ENCODE assay signal across 8 cellular contexts in the genomic region with DNA sequence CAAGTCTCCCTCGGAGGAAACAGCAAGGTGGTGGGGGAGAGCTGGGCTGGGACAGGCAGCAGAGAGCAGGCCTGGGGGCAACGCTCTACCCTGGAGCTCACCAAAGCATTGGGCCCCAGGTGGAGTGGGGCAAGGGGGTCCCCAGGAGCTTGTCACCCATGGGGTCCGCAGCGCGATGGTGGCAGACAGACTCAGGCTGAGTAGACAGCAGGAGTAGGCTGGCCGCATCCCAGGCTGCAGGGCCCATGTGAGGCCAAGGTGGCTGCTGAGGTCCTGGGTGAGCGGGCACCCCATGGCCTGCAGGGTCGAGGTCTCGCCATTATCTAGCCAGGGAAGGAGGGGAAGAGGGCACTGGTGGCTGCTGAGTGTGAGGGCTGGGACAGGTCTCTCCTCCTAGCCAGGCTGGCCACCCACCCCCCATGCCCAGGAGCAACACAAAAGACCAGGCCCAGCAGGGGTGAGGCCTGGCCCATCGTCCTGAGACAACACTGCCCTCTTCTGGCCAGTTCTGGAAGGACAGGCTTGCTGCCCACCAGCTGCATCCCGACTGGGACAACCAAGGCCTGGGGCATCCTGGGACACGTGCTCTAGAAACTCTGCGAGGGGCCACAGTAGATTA. TPM values are rescaled to one million over a fixed set of nuclear protein-coding genes. Genes with fewer than 3 reads are reported as not detected.
DNase-seq lines count a peak whose midpoint lies in the region; ATAC-seq and TF ChIP-seq lines count a peak whose summit lies in the region.

No MANE protein-coding gene starts in this region.

- no peaks in the 10 kb centered on the region for H3K4me1 Mint-ChIP-seq in activated naive CD8-positive, alpha-beta T cell treated with anti-CD3 and anti-CD28 coated beads, Interleukin-2, amount 10 ng/mL, durations not matched to agents 7 days and 5 days

- no peak overlapping the region for H3K4me3 ChIP-seq in Karpas-422 (ENCODE audit: low read length)
- H3K4me3 ChIP-seq in SU-DHL-6 (ENCODE audit: insufficient read depth, low read length, poor library complexity, severe bottlenecking): no peak overlapping the region
- no peak overlapping the region for H3K4me3 ChIP-seq in heart left ventricle

- H3K27ac Mint-ChIP-seq in activated naive CD8-positive, alpha-beta T cell treated with anti-CD3 and anti-CD28 coated beads, Interleukin-2, amount 10 ng/mL, durations not matched to agents 7 days and 5 days: no peak overlapping the region

- no peaks in the 10 kb centered on the region for H3K9me3 ChIP-seq in Karpas-422 (ENCODE audit: low read length)
- H3K9me3 ChIP-seq in SU-DHL-6 (ENCODE audit: insufficient read depth, low read length): no peaks in the 10 kb centered on the region
- H3K9me3 ChIP-seq in heart left ventricle: no peaks in the 10 kb centered on the region

- H3K9ac ChIP-seq in Karpas-422 (ENCODE audit: low read length): no peak overlapping the region
- H3K9ac ChIP-seq in SU-DHL-6 (ENCODE audit: low read length): no peak overlapping the region

- H3F3A ChIP-seq in SU-DHL-6 (ENCODE audit: insufficient read depth): no peaks in the 10 kb centered on the region

- no peaks in the 10 kb centered on the region for H3K79me2 ChIP-seq in Karpas-422 (ENCODE audit: low read length)
- H3K79me2 ChIP-seq in SU-DHL-6 (ENCODE audit: insufficient read depth, low read length): no peaks in the 10 kb centered on the region

- no peaks in the 10 kb centered on the region for H3K36me3 Mint-ChIP-seq in activated naive CD8-positive, alpha-beta T cell treated with anti-CD3 and anti-CD28 coated beads, Interleukin-2, amount 10 ng/mL, durations not matched to agents 7 days and 5 days

- no peak for TF ChIP-seq POLR2A in heart left ventricle (IDR thresholded peaks at IDR 0.05)

- H4K20me1 ChIP-seq in Karpas-422 (ENCODE audit: insufficient read depth, low read depth, low read length) (peaks cover 9% of the 10 kb centered on the region; the same call in 1 of the 2 replicates), SU-DHL-6 (ENCODE audit: low read depth, low read length) (no peaks in the 10 kb centered on the region)

- WGBS in heart left ventricle, 4 donors: 52 to 78% (median 65%) methylated on average over 8 to 13 of the region's 13 CpGs

- H3K27me3 ChIP-seq in Karpas-422 (ENCODE audit: low read length) (no peaks in the 10 kb centered on the region), SU-DHL-6 (ENCODE audit: low read length) (no peaks in the 10 kb centered on the region), heart left ventricle (no peaks in the 10 kb centered on the region)

- no peaks in the 10 kb centered on the region for H3K27me3 Mint-ChIP-seq in activated naive CD8-positive, alpha-beta T cell treated with anti-CD3 and anti-CD28 coated beads, Interleukin-2, amount 10 ng/mL, durations not matched to agents 7 days and 5 days

- POLR2A ChIA-PET in activated naive CD8-positive, alpha-beta T cell treated with anti-CD3 and anti-CD28 coated beads, Interleukin-2, amount 10 ng/mL, durations not matched to agents 7 days and 5 days (lab: Charles Lee): no interaction called here

- H3K9me3 Mint-ChIP-seq in activated naive CD8-positive, alpha-beta T cell treated with anti-CD3 and anti-CD28 coated beads, Interleukin-2, amount 10 ng/mL, durations not matched to agents 7 days and 5 days: no peaks in the 10 kb centered on the region

- intact Hi-C loops in heart left ventricle (cut with DNase I) (loop anchor here (1.0 to 10.0 kb wide), 12 partner anchors 52 to 264 kb away; a partner anchor contains a TSS), sciatic nerve (cut with DNase I) (loop anchor here (5.0 to 10.0 kb wide), 2 partner anchors 102 to 169 kb away; a partner anchor contains a TSS)

- H3K4me1 ChIP-seq in Karpas-422 (ENCODE audit: low read length) (no peaks in the 10 kb centered on the region), heart left ventricle (peaks cover 0 to 13% (median 0%) of the 10 kb centered on the region in 12 donors)

- H2AFZ ChIP-seq in Karpas-422 (ENCODE audit: low read length) (no peak overlapping the region), SU-DHL-6 (ENCODE audit: low read depth, low read length, severe bottlenecking) (no peak overlapping the region)

- no peaks in the 10 kb centered on the region for H3K9me2 ChIP-seq in Karpas-422 (replicated peaks; ENCODE audit: insufficient read depth, low read length)
- no peaks in the 10 kb centered on the region for H3K9me2 ChIP-seq in SU-DHL-6 (replicated peaks; ENCODE audit: insufficient read depth, low read length)

- H3K27ac ChIP-seq in Karpas-422 (ENCODE audit: low read length) (no peak overlapping the region), SU-DHL-6 (ENCODE audit: low read depth, low read length) (no peak overlapping the region), heart left ventricle (no peak overlapping the region)

- H3K4me2 ChIP-seq in Karpas-422 (ENCODE audit: low read depth, low read length, poor library complexity, severe bottlenecking): no peak overlapping the region
- H3K4me2 ChIP-seq in SU-DHL-6 (ENCODE audit: low read depth, low read length, poor library complexity, severe bottlenecking): no peak overlapping the region

- H3K4me3 Mint-ChIP-seq in activated naive CD8-positive, alpha-beta T cell treated with anti-CD3 and anti-CD28 coated beads, Interleukin-2, amount 10 ng/mL, durations not matched to agents 7 days and 5 days: no peak overlapping the region

- DNase-seq in ELR (ENCODE audit: low read depth) (peak; percentile 54), Karpas-422 (peak; percentile 81), heart left ventricle (peak; percentile 63 to 83 (median 72)), sciatic nerve (ENCODE audit: low spot score) (peak; percentile 90), dedifferentiated amniotic fluid mesenchymal stem cell (ENCODE audit: extremely low spot score) (no peak)
- DNase-seq in activated naive CD8-positive, alpha-beta T cell treated with anti-CD3 and anti-CD28 coated beads, Interleukin-2, amount 10 ng/mL, durations not matched to agents 7 days and 5 days: peak; percentile 84

- H3K36me3 ChIP-seq in Karpas-422 (ENCODE audit: insufficient read depth, low read length): no peaks in the 10 kb centered on the region
- H3K36me3 ChIP-seq in SU-DHL-6 (ENCODE audit: low read length): no peaks in the 10 kb centered on the region
- peaks cover 0 to 20% (median 0%) of the 10 kb centered on the region in 9 donors for H3K36me3 ChIP-seq in heart left ventricle

- TF ChIP-seq CTCF in SU-DHL-6 (IDR thresholded peaks at IDR 0.05; ENCODE audit: insufficient read depth, low read length, poor library complexity, severe bottlenecking) (peak; percentile 65), heart left ventricle (IDR thresholded peaks at IDR 0.05) (peak; percentile 90 to 97 (median 94))

- ATAC-seq in activated naive CD8-positive, alpha-beta T cell treated with anti-CD3 and anti-CD28 coated beads, Interleukin-2, amount 10 ng/mL, durations not matched to agents 7 days and 5 days (ENCODE audit: low read depth): peak; percentile 60
- peak; percentile 47 to 79 (median 74) for ATAC-seq in heart left ventricle
- peak; percentile 79 for ATAC-seq in sciatic nerve
- ATAC-seq in GM18498 (IDR thresholded peaks at IDR 0.05; ENCODE audit: unreplicated experiment): no peak

RNA-seq across cellular contexts. Expression of a gene that starts 33.1 kb away (rescaled TPM):
- total RNA-seq in Karpas-422 (2014; rRNA removed; shearing (Covaris generic); ENCODE audit: low replicate concordance): 42.7 and 47.3 TPM in 2 replicates
- total RNA-seq in activated naive CD8-positive, alpha-beta T cell treated with anti-CD3 and anti-CD28 coated beads, Interleukin-2, amount 10 ng/mL, durations not matched to agents 7 days and 5 days: 10 to 100 TPM; 26.2 to 26.3 TPM
- 10 to 100 TPM; 11.8 to 18.3 (median 14.7) TPM for total RNA-seq in heart left ventricle
- polyA plus RNA-seq in heart left ventricle: 10 to 100 TPM; 12.4 to 30.7 TPM
- total RNA-seq in sciatic nerve: 21.2 TPM
